In genomic region chr12:24840046-24840800, GRCh38 we compare ENCODE assay signal across 18 cellular contexts.
A peak's percentile ranks its signal among the peaks of the same experiment; 100 is the strongest.
DNase-seq lines count a peak whose midpoint lies in the region; ATAC-seq and TF ChIP-seq lines count a peak whose summit lies in the region.
"Had no signal": no experiment of that assay in that cellular context is flagged by ENCODE, and none has a peak within 500 bp of the region (broad histone marks: within the 10 kb centered on the region; RNA-seq: fewer than 3 reads in every experiment).

No MANE protein-coding gene starts in this region.

- peak overlapping the region in 1 of 2 experiments; percentile 63; a peak in 2 of 4 replicates for H3K27ac ChIP-seq in SK-N-SH (ENCODE audit: low read depth in 2 of 2, low read length in 1 of 2)
- H3K27ac ChIP-seq: 22Rv1, VCaP had no signal

- no peak overlapping the region for H3K9ac ChIP-seq in SK-N-SH

- H3K9me2 ChIP-seq in SK-N-SH: no peaks in the 10 kb centered on the region

- H3K4me2 ChIP-seq in SK-N-SH: no peak overlapping the region

- CTCF ChIA-PET in SK-N-SH (lab: Yijun Ruan, JAX): interaction anchor here (0.8 to 1.8 kb wide), 2 partner anchors 12 to 315 kb away, joined by 3 to 6 read pairs; no protein-coding TSS in a partner anchor

- no peak overlapping the region for H3K4me3 ChIP-seq in SK-N-SH (ENCODE audit: low read depth in 2 of 2, low read length in 1 of 2)
- H3K4me3 ChIP-seq: gastrocnemius medialis, SK-N-MC had no signal

- POLR2A ChIA-PET in SK-N-SH (lab: Yijun Ruan, JAX): no interaction called here

- no peak for TF ChIP-seq RAD21 in SK-N-SH (IDR thresholded peaks at IDR 0.05; ENCODE audit: low read length)

- TF ChIP-seq CTCF in SK-N-SH (IDR thresholded peaks at IDR 0.05) (no peak), osteocyte (IDR thresholded peaks at IDR 0.05) (no peak)

- H3K27me3 Mint-ChIP-seq in activated naive CD8-positive, alpha-beta T cell treated with anti-CD3 and anti-CD28 coated beads, Interleukin-2, amount 50 U/mL, for 24 hours: peaks cover 3% of the 10 kb centered on the region
- no peaks in the 10 kb centered on the region for H3K27me3 Mint-ChIP-seq in osteocyte (ENCODE audit: unreplicated experiment)

- no peak for ATAC-seq in SK-N-SH treated with all-trans-retinoic acid at 6 μM for 48 hours
- ATAC-seq in activated naive CD8-positive, alpha-beta T cell treated with anti-CD3 and anti-CD28 coated beads, Interleukin-2, amount 50 U/mL, for 24 hours: peak; percentile 16

- DNase-seq in SK-N-SH: no peak
- peak; percentile 82 for DNase-seq in HCEC 1CT
- no peak for DNase-seq in activated naive CD8-positive, alpha-beta T cell treated with anti-CD3 and anti-CD28 coated beads, Interleukin-2, amount 50 U/mL, for 24 hours
- DNase-seq in osteocyte (ENCODE audit: extremely low spot score, unreplicated experiment): no peak
- DNase-seq in NCI-H187 treated with DMSO at 0.1 percent for 48 hours (lab: John Stamatoyannopoulos, UW): no peak
- DNase-seq in NCI-H774 (lab: John Stamatoyannopoulos, UW): no peak
- no peak for DNase-seq in activated CD4-positive, CD25-positive, alpha-beta regulatory T cell (lab: John Stamatoyannopoulos, UW)
- DNase-seq: CD4-positive, alpha-beta memory T cell; effector CD8-positive, alpha-beta T cell; gastrocnemius medialis; GDM1; mammary epithelial cell; NCI-H1092 treated with DMSO at 0.1 percent for 48 hours; NCI-H345 had no signal

- peaks cover 33% of the 10 kb centered on the region for H3K36me3 Mint-ChIP-seq in activated naive CD8-positive, alpha-beta T cell treated with anti-CD3 and anti-CD28 coated beads, Interleukin-2, amount 50 U/mL, for 24 hours (ENCODE audit: low read depth)
- H3K36me3 Mint-ChIP-seq in osteocyte (ENCODE audit: unreplicated experiment): peaks cover 25% of the 10 kb centered on the region
- H3K36me3 Mint-ChIP-seq: CD4-positive, alpha-beta memory T cell had no signal

- H3K4me1 ChIP-seq in SK-N-SH (ENCODE audit: control insufficient read depth in 1 of 2, insufficient read depth in 2 of 2, low read depth in 1 of 2, low read length in 1 of 2): peaks cover 14 to 18% of the 10 kb centered on the region in 2 experiments

- no peak overlapping the region for H2AFZ ChIP-seq in SK-N-SH (ENCODE audit: low read depth)

- peak overlapping the region; percentile 98 for H3K27ac Mint-ChIP-seq in activated naive CD8-positive, alpha-beta T cell treated with anti-CD3 and anti-CD28 coated beads, Interleukin-2, amount 50 U/mL, for 24 hours
- H3K27ac Mint-ChIP-seq in osteocyte (ENCODE audit: unreplicated experiment): peak overlapping the region; percentile 91
- H3K27ac Mint-ChIP-seq: CD4-positive, alpha-beta memory T cell had no signal

- H3K36me3 ChIP-seq in SK-N-SH (replicated peaks in 1 of 2; ENCODE audit: control insufficient read depth in 1 of 2, insufficient read depth in 2 of 2, low read length in 1 of 2): peaks cover 19 to 47% of the 10 kb centered on the region in 2 experiments
- H3K36me3 ChIP-seq: gastrocnemius medialis had no signal

- peaks cover 4% of the 10 kb centered on the region for H3K9me3 Mint-ChIP-seq in activated naive CD8-positive, alpha-beta T cell treated with anti-CD3 and anti-CD28 coated beads, Interleukin-2, amount 50 U/mL, for 24 hours
- no peaks in the 10 kb centered on the region for H3K9me3 Mint-ChIP-seq in osteocyte (ENCODE audit: unreplicated experiment)
- H3K9me3 Mint-ChIP-seq: CD4-positive, alpha-beta memory T cell had no signal

- no peaks in the 10 kb centered on the region for H3K27me3 ChIP-seq in SK-N-SH (ENCODE audit: insufficient read depth)
- H3K27me3 ChIP-seq: gastrocnemius medialis had no signal

- peaks cover 20% of the 10 kb centered on the region for H3F3A ChIP-seq in SK-N-SH (replicated peaks; ENCODE audit: insufficient read depth)

- no peaks in the 10 kb centered on the region for H3K9me3 ChIP-seq in SK-N-SH
- H3K9me3 ChIP-seq: gastrocnemius medialis had no signal

- H3K4me1 Mint-ChIP-seq in activated naive CD8-positive, alpha-beta T cell treated with anti-CD3 and anti-CD28 coated beads, Interleukin-2, amount 50 U/mL, for 24 hours: peaks cover 49% of the 10 kb centered on the region
- peaks cover 41% of the 10 kb centered on the region for H3K4me1 Mint-ChIP-seq in osteocyte (ENCODE audit: unreplicated experiment)

- WGBS in SK-N-SH (ENCODE audit: low lambda C conversion rate): 73% methylated on average over 1 of the region's 1 CpG

- no peak for TF ChIP-seq EP300 in SK-N-SH (IDR thresholded peaks at IDR 0.05; ENCODE audit: borderline replicate concordance in 1 of 2, low read depth in 1 of 2, low read length in 1 of 2)

- peak overlapping the region; percentile 49 for H3K4me3 Mint-ChIP-seq in activated naive CD8-positive, alpha-beta T cell treated with anti-CD3 and anti-CD28 coated beads, Interleukin-2, amount 50 U/mL, for 24 hours
- H3K4me3 Mint-ChIP-seq in osteocyte (ENCODE audit: unreplicated experiment): no peak overlapping the region

- no peaks in the 10 kb centered on the region for H4K20me1 ChIP-seq in SK-N-SH (ENCODE audit: insufficient read depth)

- H3K79me2 ChIP-seq in SK-N-SH (ENCODE audit: insufficient read depth): peaks cover 10% of the 10 kb centered on the region; the same call in 1 of the 2 replicates

TF ChIP-seq in SK-N-SH, 30 proteins besides CTCF, POLR2A, EP300 and RAD21:
- TF ChIP-seq CHD2 (IDR thresholded peaks at IDR 0.05; ENCODE audit: low read length, partially characterized antibody) (no peak), PBX3 (IDR thresholded peaks at IDR 0.05) (0 out of 2 replicates have a peak, but pooled peaks have one; percentile 6)

TF ChIP-seq in SK-N-SH treated with all-trans-retinoic acid at 6 μM for 48 hours, 23 proteins besides CTCF, POLR2A, EP300 and RAD21:
- no peak for TF ChIP-seq ZFP3 (CRISPR knock-in tag; IDR thresholded peaks at IDR 0.05)
- no peak for TF ChIP-seq GLIS3 (CRISPR knock-in tag; IDR thresholded peaks at IDR 0.05)
- TF ChIP-seq BACH2 (CRISPR knock-in tag; IDR thresholded peaks at IDR 0.05; ENCODE audit: borderline replicate concordance): no peak
- no peak for TF ChIP-seq CREB5 (CRISPR knock-in tag; IDR thresholded peaks at IDR 0.05; ENCODE audit: low read depth)
- TF ChIP-seq TSHZ2 (CRISPR knock-in tag; IDR thresholded peaks at IDR 0.05): no peak
- no peak for TF ChIP-seq TOX (CRISPR knock-in tag; IDR thresholded peaks at IDR 0.05; ENCODE audit: borderline replicate concordance)
- TF ChIP-seq OSR1 (CRISPR knock-in tag; IDR thresholded peaks at IDR 0.05): no peak
